In genomic region chr17:63696381-63696961, GRCh38 we compare ENCODE assay signal across 2 cellular contexts.
TF ChIP-seq lines count a peak whose summit lies in the region.

No MANE protein-coding gene starts in this region.

TF ChIP-seq in HEK293, 187 proteins besides CTCF, POLR2A, EP300 and RAD21:
- TF ChIP-seq BCL11B (tag by site-specific recombination; IDR thresholded peaks at IDR 0.05; ENCODE audit: low read depth): no peak
- TF ChIP-seq GLIS2 (tag by site-specific recombination; IDR thresholded peaks at IDR 0.05): 0 out of 2 replicates have a peak, but pooled peaks have one; percentile 19
- peak; percentile 80 for TF ChIP-seq ZBTB17 (tag by site-specific recombination; IDR thresholded peaks at IDR 0.05)
- TF ChIP-seq ZNF596 (tag by site-specific recombination; IDR thresholded peaks at IDR 0.05): no peak
- no peak for TF ChIP-seq SCRT1 (tag by site-specific recombination; IDR thresholded peaks at IDR 0.05; ENCODE audit: borderline replicate concordance)
- TF ChIP-seq ZFP3 (tag by site-specific recombination; IDR thresholded peaks at IDR 0.05; ENCODE audit: low read depth): no peak
- TF ChIP-seq PRDM10 (tag by site-specific recombination; IDR thresholded peaks at IDR 0.05): peak; percentile 41

TF ChIP-seq in H1, 55 proteins besides CTCF, POLR2A, EP300 and RAD21:
- TF ChIP-seq CEBPB (IDR thresholded peaks at IDR 0.05; ENCODE audit: low read depth, low read length) (peak; percentile 63; the same call in 1 of the 2 replicates), EZH2 (IDR thresholded peaks at IDR 0.05; ENCODE audit: low read depth, low read length, severe bottlenecking) (no peak)
TF ChIP-seq in H1: peak in this region for 1.
